ENCODE assay signal across 9 cellular contexts in the genomic region with DNA sequence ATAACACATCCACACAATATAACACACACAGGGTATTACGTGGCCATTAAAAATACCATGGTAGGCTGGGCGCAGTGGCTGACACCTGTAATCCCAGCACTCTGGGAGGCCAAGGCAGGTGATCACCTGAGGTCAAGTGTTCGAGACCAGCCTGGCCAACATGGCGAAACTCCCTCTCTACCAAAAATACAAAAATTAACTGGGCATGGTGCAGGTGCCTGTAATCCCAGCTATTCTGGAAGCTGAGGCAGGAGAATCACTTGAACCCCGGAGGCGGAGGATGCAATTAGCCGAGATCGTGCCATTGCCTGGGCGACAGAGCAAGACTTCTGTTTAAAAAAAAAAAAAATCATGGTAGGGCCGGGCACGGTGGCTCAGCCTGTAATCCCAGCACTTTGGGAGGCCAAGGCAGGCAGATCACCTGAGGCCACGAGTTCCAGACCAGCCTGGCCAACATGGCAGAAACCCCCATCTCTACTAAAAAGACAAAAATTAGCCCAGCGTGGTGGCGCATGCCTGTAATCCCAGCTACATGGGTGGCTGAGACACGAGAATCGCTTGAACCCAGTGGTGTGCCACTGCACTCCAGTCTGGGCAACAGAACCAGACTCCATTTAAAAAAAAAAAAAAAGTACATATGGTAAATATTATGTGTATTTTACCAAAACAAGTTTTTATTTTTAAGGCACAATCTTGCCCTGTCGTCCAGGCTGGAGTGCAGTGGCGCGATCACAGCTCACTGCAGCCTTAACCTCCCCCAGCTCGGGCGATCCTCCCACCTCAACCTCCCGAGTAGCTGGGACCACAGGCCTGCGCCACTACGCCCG. TPM values are rescaled to one million over a fixed set of nuclear protein-coding genes. Genes with fewer than 3 reads are reported as not detected.
A peak's percentile ranks its signal among the peaks of the same experiment; 100 is the strongest.
DNase-seq lines count a peak whose midpoint lies in the region; ATAC-seq and TF ChIP-seq lines count a peak whose summit lies in the region.
"Had no signal": no experiment of that assay in that cellular context is flagged by ENCODE, and none has a peak within 500 bp of the region (broad histone marks: within the 10 kb centered on the region; RNA-seq: fewer than 3 reads in every experiment).

No MANE protein-coding gene starts in this region.

- H3K27ac ChIP-seq in angular gyrus (ENCODE audit: low read depth, low read length), result peak overlapping the region; percentile 83
- peak overlapping the region; percentile 86 to 94 for H3K27ac ChIP-seq in left lung
- H3K27ac ChIP-seq in testis, result peak overlapping the region; percentile 81 to 89

- H3K9me3 ChIP-seq in left lung (no peaks in the 10 kb centered on the region), testis (no peaks in the 10 kb centered on the region)

- H3K4me1 ChIP-seq in left lung, result peaks cover 15 to 18% of the 10 kb centered on the region in 2 donors
- H3K4me1 ChIP-seq in testis, result peaks cover 13% of the 10 kb centered on the region

- H3K27ac Mint-ChIP-seq in T-helper 1 cell treated with Interleukin-12 subunit alpha and Interleukin-12 subunit beta and Interleukin-4 antibody, amounts not matched to agents 30 μg/mL and 1 μg/mL, for 36 hours, result peak overlapping the region; percentile 87

- H3K4me3 Mint-ChIP-seq in T-helper 1 cell treated with Interleukin-12 subunit alpha and Interleukin-12 subunit beta and Interleukin-4 antibody, amounts not matched to agents 30 μg/mL and 1 μg/mL, for 36 hours, result peak overlapping the region; percentile 84

- no peak for TF ChIP-seq CTCF in left lung (IDR thresholded peaks at IDR 0.05)
- no peak for TF ChIP-seq CTCF in testis (IDR thresholded peaks at IDR 0.05)

- H3K27me3 Mint-ChIP-seq in T-helper 1 cell treated with Interleukin-12 subunit alpha and Interleukin-12 subunit beta and Interleukin-4 antibody, amounts not matched to agents 30 μg/mL and 1 μg/mL, for 36 hours (ENCODE audit: low read depth), result no peaks in the 10 kb centered on the region

- H3K27me3 ChIP-seq in left lung (no peaks in the 10 kb centered on the region), testis (no peaks in the 10 kb centered on the region)

- 46 to 50% methylated on average over 25 of the region's 25 CpGs for WGBS in testis, 2 donors

- H3K36me3 ChIP-seq in left lung (no peaks in the 10 kb centered on the region), testis (ENCODE audit: low read depth, missing control alignments) (no peaks in the 10 kb centered on the region)

- intact Hi-C loops in left lung (cut with DNase I), result loop anchor here in 1 of 2 donors (5.0 kb wide), 2 partner anchors 190 to 290 kb away; partner anchors contain the start of genes HECTD3, TESK2 and UROD
- intact Hi-C loops in testis (cut with DNase I; ENCODE audit: low total_unique reads), result loop anchor here (5.0 kb wide), 1 partner anchor 290 kb away; the partner anchor contains the start of genes HECTD3 and UROD

- H3K36me3 Mint-ChIP-seq in T-helper 1 cell treated with Interleukin-12 subunit alpha and Interleukin-12 subunit beta and Interleukin-4 antibody, amounts not matched to agents 30 μg/mL and 1 μg/mL, for 36 hours (ENCODE audit: low read depth), result no peaks in the 10 kb centered on the region

- no peaks in the 10 kb centered on the region for H3K9me3 Mint-ChIP-seq in T-helper 1 cell treated with Interleukin-12 subunit alpha and Interleukin-12 subunit beta and Interleukin-4 antibody, amounts not matched to agents 30 μg/mL and 1 μg/mL, for 36 hours

- H3K4me3 ChIP-seq in left lung (peak overlapping the region; percentile 56 to 77), testis (peak overlapping the region; percentile 75 to 89)

- no peak for DNase-seq in T-helper 1 cell
- no peak for DNase-seq in left lung
- DNase-seq in testis, result no peak
- DNase-seq in NCI-H2171 treated with DMSO at 0.1 percent for 48 hours (lab: John Stamatoyannopoulos, UW), result no peak
- DNase-seq in GF-D8 (lab: John Stamatoyannopoulos, UW), result no peak
- no peak for DNase-seq in GM19240 (ENCODE audit: insufficient read length, low spot score)

- no peak for ATAC-seq in left lung

- TF ChIP-seq POLR2A in testis (IDR thresholded peaks at IDR 0.05), result no peak

- H3K4me1 Mint-ChIP-seq in T-helper 1 cell treated with Interleukin-12 subunit alpha and Interleukin-12 subunit beta and Interleukin-4 antibody, amounts not matched to agents 30 μg/mL and 1 μg/mL, for 36 hours (ENCODE audit: low read depth), result peaks cover 21% of the 10 kb centered on the region

RNA-seq across cellular contexts. Expression of gene HPDL, which starts 24.0 kb away (rescaled TPM):
- total RNA-seq in left lung (1 to 10 TPM in 1 of 2 donors, under 1 TPM in 1; 0.20 to 1.5 TPM), testis (1 to 10 TPM; 1.1 to 1.3 TPM)
- not detected for polyA plus RNA-seq in testis (ENCODE audit: insufficient read depth, low read depth, low replicate concordance)
- total RNA-seq: HT1080 had no signal

RNA-seq across cellular contexts. Expression of gene TOE1, which starts 37.3 kb away (rescaled TPM):
- total RNA-seq in left lung, result 1 to 10 TPM; 6.6 to 9.2 TPM
- total RNA-seq in testis, result 10 to 100 TPM; 16.3 to 25.1 TPM
- polyA plus RNA-seq in testis (ENCODE audit: insufficient read depth, low read depth, low replicate concordance), result 48.3 TPM

RNA-seq across cellular contexts. Expression of gene MUTYH, which starts 37.5 kb away (rescaled TPM):
- total RNA-seq in left lung, result 10 to 100 TPM; 15.4 to 20.2 TPM
- 10 to 100 TPM; 26.8 to 31.5 TPM for total RNA-seq in testis
- polyA plus RNA-seq in testis (ENCODE audit: insufficient read depth, low read depth, low replicate concordance), result 15.1 TPM
